Comparison of ENCODE assay signal across 2 cellular contexts in genomic region chr20:2037296-2037914, GRCh38.
TF ChIP-seq lines count a peak whose summit lies in the region.

No MANE protein-coding gene starts in this region.

TF ChIP-seq in HepG2, 621 proteins besides CTCF, POLR2A, EP300 and RAD21:
- no peak for TF ChIP-seq CAMTA2 (CRISPR knock-in tag; IDR thresholded peaks at IDR 0.05; ENCODE audit: borderline replicate concordance)
- no peak for TF ChIP-seq ZNF749 (CRISPR knock-in tag; IDR thresholded peaks at IDR 0.05; ENCODE audit: borderline replicate concordance)
- TF ChIP-seq CHCHD3 (CRISPR knock-in tag; IDR thresholded peaks at IDR 0.05), result no peak
- TF ChIP-seq MAFF (IDR thresholded peaks at IDR 0.05; ENCODE audit: low read depth, low read length), result peak; percentile 49; the same call in 1 of the 2 replicates
- no peak for TF ChIP-seq MEIS1 (CRISPR knock-in tag; IDR thresholded peaks at IDR 0.05; ENCODE audit: borderline replicate concordance)
- TF ChIP-seq ZNF737 (CRISPR knock-in tag; IDR thresholded peaks at IDR 0.05; ENCODE audit: borderline replicate concordance), result no peak
- no peak for TF ChIP-seq ZNF607 (CRISPR knock-in tag; IDR thresholded peaks at IDR 0.05; ENCODE audit: borderline replicate concordance)
- no peak for TF ChIP-seq ZNF691 (CRISPR knock-in tag; IDR thresholded peaks at IDR 0.05; ENCODE audit: borderline replicate concordance, low read depth)
- TF ChIP-seq ZNF629 (CRISPR knock-in tag; conservative IDR thresholded peaks at IDR 0.05), result peak; percentile 51; the same call in 1 of the 2 replicates
- TF ChIP-seq FOXP4 (CRISPR knock-in tag; IDR thresholded peaks at IDR 0.05), result no peak
- TF ChIP-seq ZNF431 (CRISPR knock-in tag; IDR thresholded peaks at IDR 0.05; ENCODE audit: borderline replicate concordance, low read depth), result no peak
- TF ChIP-seq ZBTB4 (CRISPR knock-in tag; IDR thresholded peaks at IDR 0.05; ENCODE audit: borderline replicate concordance), result no peak
- peak; percentile 51 to 67 for TF ChIP-seq MAFK (conservative IDR thresholded peaks at IDR 0.05 in 1 of 2, IDR thresholded peaks at IDR 0.05 in 1 of 2; ENCODE audit: low read length in 2 of 2)

TF ChIP-seq in neural cell, 6 proteins besides CTCF, POLR2A, EP300 and RAD21:
- TF ChIP-seq EZH2 (IDR thresholded peaks at IDR 0.05; ENCODE audit: borderline replicate concordance, insufficient read depth, low read length, poor library complexity, severe bottlenecking), result no peak
- TF ChIP-seq SMC3 (conservative IDR thresholded peaks at IDR 0.05; ENCODE audit: poor library complexity), result no peak
- no peak for TF ChIP-seq TAF1 (IDR thresholded peaks at IDR 0.05; ENCODE audit: low read depth)
